ENCODE assay signal across 7 cellular contexts in genomic region chr17:76493505-76494167, GRCh38. TPM values are rescaled to one million over a fixed set of nuclear protein-coding genes. Genes with fewer than 3 reads are reported as not detected.
A peak's percentile ranks its signal among the peaks of the same experiment; 100 is the strongest.
DNase-seq lines count a peak whose midpoint lies in the region; TF ChIP-seq lines count a peak whose summit lies in the region.

No MANE protein-coding gene starts in this region.

- H3K14ac ChIP-seq in H9 (ENCODE audit: insufficient read depth, low read length), result peak overlapping the region; percentile 36; the same call in 1 of the 2 replicates

- no peak for TF ChIP-seq POLR2A in esophagus muscularis mucosa (IDR thresholded peaks at IDR 0.05; ENCODE audit: low read depth)
- no peak for TF ChIP-seq POLR2A in stomach (IDR thresholded peaks at IDR 0.05)

- H3K4me3 Mint-ChIP-seq in H9, result no peak overlapping the region

- H3K9me3 ChIP-seq in H9 (ENCODE audit: control insufficient read depth, low read depth, low read length) (no peaks in the 10 kb centered on the region), SJCRH30 (replicated peaks) (no peaks in the 10 kb centered on the region), esophagus muscularis mucosa (no peaks in the 10 kb centered on the region), stomach (no peaks in the 10 kb centered on the region)

- H4K91ac ChIP-seq in H9 (ENCODE audit: insufficient read length, low read depth, low read length), result no peak overlapping the region

- DNase-seq in H9 (no peak), SJCRH30 (no peak), esophagus muscularis mucosa (ENCODE audit: extremely low spot score) (no peak), stomach (peak; percentile 39), NK-92 (lab: John Stamatoyannopoulos, UW; ENCODE audit: unreplicated experiment) (no peak), midbrain (lab: John Stamatoyannopoulos, UW) (no peak), ureter (ENCODE audit: low spot score) (no peak)

- no peak overlapping the region for H2BK15ac ChIP-seq in H9 (ENCODE audit: low read depth, low read length)

- H3K36me3 Mint-ChIP-seq in H9 (ENCODE audit: insufficient read depth in 1 of 3, low read depth in 3 of 3), result no peaks in the 10 kb centered on the region; a peak in 2 of 7 replicates

- no peak overlapping the region for H3K56ac ChIP-seq in H9 (ENCODE audit: insufficient read length, low read depth, low read length)

- intact Hi-C loops in esophagus muscularis mucosa (cut with DNase I) (no loop called here), stomach (cut with DNase I; ENCODE audit: low total_unique reads) (no loop called here)

- H4K8ac ChIP-seq in H9 (replicated peaks; ENCODE audit: insufficient read length, low read depth, low read length), result no peak overlapping the region

- H3K9ac ChIP-seq in H9 (ENCODE audit: extremely low read depth, insufficient read length, low read length), result no peak overlapping the region

- TF ChIP-seq CTCF in H9 (conservative IDR thresholded peaks at IDR 0.05) (no peak), esophagus muscularis mucosa (IDR thresholded peaks at IDR 0.05) (no peak), stomach (IDR thresholded peaks at IDR 0.05) (no peak)

- H3K27ac ChIP-seq in H9 (ENCODE audit: insufficient read length, low read depth, low read length) (no peak overlapping the region), SJCRH30 (peak overlapping the region; percentile 64), esophagus muscularis mucosa (replicated peaks in 1 of 4) (peak overlapping the region; percentile 61 to 67 (median 65)), stomach (peak overlapping the region; percentile 52 to 92 (median 76))

- H3K4me1 Mint-ChIP-seq in H9, result peaks cover 29 to 43% of the 10 kb centered on the region in 2 experiments

- no peak overlapping the region for H2AFZ ChIP-seq in H9 (ENCODE audit: low read length)

- no peak overlapping the region for H3K23ac ChIP-seq in H9 (ENCODE audit: insufficient read length, low read depth, low read length)

- H3K36me3 ChIP-seq in SJCRH30 (no peaks in the 10 kb centered on the region), esophagus muscularis mucosa (peaks cover 0 to 4% (median 0%) of the 10 kb centered on the region in 4 donors), stomach (no peaks in the 10 kb centered on the region)

- no peaks in the 10 kb centered on the region for H3K23me2 ChIP-seq in H9 (ENCODE audit: insufficient read length, low read depth, low read length, poor library complexity, severe bottlenecking)

- H3K4me1 ChIP-seq in H9 (ENCODE audit: insufficient read depth, low read length) (no peaks in the 10 kb centered on the region; the same call in 1 of the 2 replicates), SJCRH30 (peaks cover 39% of the 10 kb centered on the region), esophagus muscularis mucosa (peaks cover 40 to 48% (median 45%) of the 10 kb centered on the region in 4 donors), stomach (peaks cover 34 to 90% (median 60%) of the 10 kb centered on the region in 4 donors)

- H4K5ac ChIP-seq in H9 (ENCODE audit: insufficient read length, low read depth, low read length), result no peak overlapping the region

- no peaks in the 10 kb centered on the region; a peak in 1 of 5 replicates for H3K9me3 Mint-ChIP-seq in H9

- no CpG with 5 or more reads among the region's 21 CpGs for WGBS in H9 (ENCODE audit: extremely low coverage, insufficient read length, low lambda C conversion rate)
- 80% methylated on average over 15 of the region's 21 CpGs for WGBS in esophagus muscularis mucosa
- 49 to 72% (median 57%) methylated on average over 8 to 21 of the region's 21 CpGs for WGBS in stomach, 5 donors

- no peak overlapping the region for H3T11ph ChIP-seq in H9 (ENCODE audit: low read length)

- H3K4me2 ChIP-seq in H9 (ENCODE audit: insufficient read depth, insufficient read length, low read length), result no peak overlapping the region

- H2BK5ac ChIP-seq in H9 (ENCODE audit: insufficient read length, low read length), result no peak overlapping the region

- H3K79me2 ChIP-seq in H9 (ENCODE audit: insufficient read depth, low read length), result no peaks in the 10 kb centered on the region

- H3K79me1 ChIP-seq in H9 (ENCODE audit: insufficient read depth, low read depth, low read length, poor library complexity, severe bottlenecking), result no peaks in the 10 kb centered on the region

- peak overlapping the region in 1 of 3 experiments; percentile 89; a peak in 2 of 7 replicates for H3K27ac Mint-ChIP-seq in H9

- TF ChIP-seq EP300 in esophagus muscularis mucosa (IDR thresholded peaks at IDR 0.05) (no peak), stomach (IDR thresholded peaks at IDR 0.05) (no peak)

- no peak overlapping the region for H2AK5ac ChIP-seq in H9 (ENCODE audit: insufficient read length, low read length)

- no peak overlapping the region for H3K18ac ChIP-seq in H9 (ENCODE audit: insufficient read length, low read depth, low read length)

- H3K4ac ChIP-seq in H9 (ENCODE audit: low read depth, low read length), result no peak overlapping the region

- H2BK12ac ChIP-seq in H9 (ENCODE audit: insufficient read length, low read depth, low read length), result no peak overlapping the region

- H2BK120ac ChIP-seq in H9 (ENCODE audit: low read depth, low read length, poor library complexity, severe bottlenecking), result no peak overlapping the region

- peak overlapping the region; percentile 27 for H3K4me3 ChIP-seq in SJCRH30
- peak overlapping the region; percentile 5 to 32 (median 12) for H3K4me3 ChIP-seq in esophagus muscularis mucosa
- peak overlapping the region; percentile 9 to 30 (median 18) for H3K4me3 ChIP-seq in stomach

- H4K20me1 ChIP-seq in H9 (ENCODE audit: control insufficient read depth, insufficient read depth, insufficient read length), result no peaks in the 10 kb centered on the region

- H3K27me3 ChIP-seq in H9 (ENCODE audit: insufficient read depth, low read length) (no peaks in the 10 kb centered on the region), SJCRH30 (no peaks in the 10 kb centered on the region), esophagus muscularis mucosa (no peaks in the 10 kb centered on the region), stomach (no peaks in the 10 kb centered on the region)

- H2BK20ac ChIP-seq in H9 (ENCODE audit: low read depth, low read length, poor library complexity, severe bottlenecking), result no peak overlapping the region

- no peaks in the 10 kb centered on the region; the same call in 1 of the 2 replicates for H3K27me3 Mint-ChIP-seq in H9 (ENCODE audit: low read depth)

RNA-seq across cellular contexts. Expression of gene RHBDF2, which starts 7.6 kb away (rescaled TPM):
- total RNA-seq in H9 (2021), result 17.1 and 19.7 TPM in 2 replicates
- 2.4 and 2.5 TPM in 2 replicates for total RNA-seq in SJCRH30 (2014; rRNA removed; shearing (Covaris generic))
- total RNA-seq in esophagus muscularis mucosa, result 10 to 100 TPM; 12.9 to 22.5 (median 15.4) TPM
- 100 to 1,000 TPM in 2 of 5 donors, 10 to 100 TPM in 3; 16.9 to 175 (median 43.8) TPM for total RNA-seq in stomach
- polyA plus RNA-seq in stomach, result 10 to 100 TPM in 1 of 3 donors, 1 to 10 TPM in 2; 4.6 to 17.5 (median 9.2) TPM
- total RNA-seq in ureter, result 41.6 TPM

RNA-seq across cellular contexts. Expression of gene AANAT, which starts 26.2 kb away (rescaled TPM):
- total RNA-seq in H9 (2021) (0.15 and 0.55 TPM in 2 replicates), esophagus muscularis mucosa (not detected), stomach (not detected), ureter (not detected)
- total RNA-seq in SJCRH30 (2014; rRNA removed; shearing (Covaris generic)), result 0.24 and 0.58 TPM in 2 replicates
- under 1 TPM in 1 of 3 donors, not detected in 2; 0.44 TPM for polyA plus RNA-seq in stomach

RNA-seq across cellular contexts. Expression of gene UBE2O, which starts 40.7 kb away (rescaled TPM):
- 47.7 and 52.6 TPM in 2 replicates for total RNA-seq in H9 (2021)
- 40.9 and 41.5 TPM in 2 replicates for total RNA-seq in SJCRH30 (2014; rRNA removed; shearing (Covaris generic))
- total RNA-seq in esophagus muscularis mucosa, result 10 to 100 TPM; 14.1 to 21.7 (median 19.0) TPM
- total RNA-seq in stomach, result 10 to 100 TPM in 4 of 5 donors, 1 to 10 TPM in 1; 9.9 to 32.7 (median 17.9) TPM
- polyA plus RNA-seq in stomach, result 1 to 10 TPM; 4.6 to 7.2 (median 6.1) TPM
- total RNA-seq in ureter, result 30.3 TPM

RNA-seq across cellular contexts. Expression of gene CYGB, which starts 43.9 kb away (rescaled TPM):
- total RNA-seq in H9 (2021), result 2.4 and 2.8 TPM in 2 replicates
- total RNA-seq in SJCRH30 (2014; rRNA removed; shearing (Covaris generic)), result not detected in 2 replicates
- 10 to 100 TPM; 10.8 to 23.5 (median 20.7) TPM for total RNA-seq in esophagus muscularis mucosa
- 10 to 100 TPM in 3 of 5 donors, 1 to 10 TPM in 1, not detected in 1; 6.8 to 40.4 (median 28.4) TPM for total RNA-seq in stomach
- 100 to 1,000 TPM in 1 of 3 donors, 10 to 100 TPM in 1, 1 to 10 TPM in 1; 9.9 to 101 (median 65.1) TPM for polyA plus RNA-seq in stomach
- total RNA-seq in ureter, result 24.6 TPM

RNA-seq across cellular contexts. Expression of gene PRCD, which starts 46.2 kb away (rescaled TPM):
- total RNA-seq in H9 (2021) (0.42 and 0.46 TPM in 2 replicates), esophagus muscularis mucosa (1 to 10 TPM; 1.2 to 5.1 (median 3.8) TPM), stomach (1 to 10 TPM in 1 of 5 donors, under 1 TPM in 1, not detected in 3; 0.72 to 5.7 TPM), ureter (11.5 TPM)
- 2.1 and 3.4 TPM in 2 replicates for total RNA-seq in SJCRH30 (2014; rRNA removed; shearing (Covaris generic))
- polyA plus RNA-seq in stomach, result 10 to 100 TPM in 1 of 3 donors, 1 to 10 TPM in 2; 3.6 to 12.2 (median 4.2) TPM
